Comparison of ENCODE assay signal across 8 cellular contexts in genomic region chr1:37691497-37692077, GRCh38. TPM values are rescaled to one million over a fixed set of nuclear protein-coding genes. Genes with fewer than 3 reads are reported as not detected.
A peak's percentile ranks its signal among the peaks of the same experiment; 100 is the strongest.
DNase-seq lines count a peak whose midpoint lies in the region; ATAC-seq, FAIRE-seq and TF ChIP-seq lines count a peak whose summit lies in the region.

No MANE protein-coding gene starts in this region.

- FAIRE-seq in astrocyte (lab: Jason Lieb, UNC), result no peak

- H3K27ac Mint-ChIP-seq in astrocyte (ENCODE audit: unreplicated experiment), result peak overlapping the region; percentile 85

- H3K27me3 Mint-ChIP-seq in astrocyte (ENCODE audit: low read depth, unreplicated experiment), result no peaks in the 10 kb centered on the region

- H3K4me2 ChIP-seq in OCI-LY3 (ENCODE audit: low read length) (peak overlapping the region; percentile 99), astrocyte (ENCODE audit: low read length) (peak overlapping the region; percentile 87), skeletal muscle satellite cell (ENCODE audit: low read length) (peak overlapping the region; percentile 92)

- H3K36me3 ChIP-seq in OCI-LY3 (replicated peaks; ENCODE audit: low read depth, low read length) (peaks cover 20% of the 10 kb centered on the region), astrocyte (ENCODE audit: insufficient read depth, low read length) (peaks cover 10% of the 10 kb centered on the region), skeletal muscle satellite cell (ENCODE audit: insufficient read depth, low read length) (peaks cover 13% of the 10 kb centered on the region)

- H3K36me3 Mint-ChIP-seq in astrocyte (ENCODE audit: low read depth, unreplicated experiment), result peaks cover 2% of the 10 kb centered on the region

- peak overlapping the region; percentile 97 for H3K4me3 ChIP-seq in OCI-LY3 (ENCODE audit: low read length)
- peak overlapping the region; percentile 86 for H3K4me3 ChIP-seq in astrocyte (ENCODE audit: insufficient read depth, low read depth, low read length)
- peak overlapping the region; percentile 64 for H3K4me3 ChIP-seq in iPS-11a (ENCODE audit: low read depth, low read length)
- H3K4me3 ChIP-seq in skeletal muscle satellite cell (ENCODE audit: low read length), result peak overlapping the region; percentile 87

- ATAC-seq in HG02623 (IDR thresholded peaks at IDR 0.05; ENCODE audit: unreplicated experiment), result peak; percentile 9
- ATAC-seq in HG03378 (IDR thresholded peaks at IDR 0.05; ENCODE audit: unreplicated experiment), result no peak

- H3K9me3 ChIP-seq in OCI-LY3 (ENCODE audit: insufficient read depth, low read length) (no peaks in the 10 kb centered on the region), astrocyte (ENCODE audit: insufficient read depth, low read depth, low read length) (no peaks in the 10 kb centered on the region), skeletal muscle satellite cell (replicated peaks; ENCODE audit: low read length) (no peaks in the 10 kb centered on the region)

- H3K79me2 ChIP-seq in OCI-LY3 (ENCODE audit: low read length) (peaks cover 71% of the 10 kb centered on the region), astrocyte (ENCODE audit: insufficient read depth, low read length) (peaks cover 71% of the 10 kb centered on the region)

- H3K9ac ChIP-seq in OCI-LY3 (ENCODE audit: low read length) (peak overlapping the region; percentile 89), astrocyte (ENCODE audit: low read length) (peak overlapping the region; percentile 85), skeletal muscle satellite cell (ENCODE audit: low read depth, low read length) (peak overlapping the region; percentile 84)

- H3K4me1 ChIP-seq in OCI-LY3 (ENCODE audit: low read length) (peaks cover 7% of the 10 kb centered on the region), astrocyte (ENCODE audit: insufficient read depth, low read length) (peaks cover 20% of the 10 kb centered on the region), skeletal muscle satellite cell (ENCODE audit: control insufficient read depth, insufficient read depth, low read length) (peaks cover 20% of the 10 kb centered on the region)

- peak; percentile 44 for DNase-seq in GM03348 (ENCODE audit: low spot score)
- peak; percentile 12 for DNase-seq in astrocyte (ENCODE audit: low read depth)
- DNase-seq in epidermal melanocyte (ENCODE audit: insufficient read length, low spot score), result no peak

- peaks cover 12% of the 10 kb centered on the region for H3K4me1 Mint-ChIP-seq in astrocyte (ENCODE audit: low read depth, unreplicated experiment)

- TF ChIP-seq CTCF in OCI-LY3 (IDR thresholded peaks at IDR 0.05; ENCODE audit: low read depth, low read length) (no peak), astrocyte (IDR thresholded peaks at IDR 0.05; ENCODE audit: insufficient read depth, low read depth, low read length) (no peak)

- H2AFZ ChIP-seq in OCI-LY3 (ENCODE audit: low read depth, low read length) (peak overlapping the region; percentile 9; the same call in 1 of the 2 replicates), astrocyte (ENCODE audit: low read depth, low read length) (peak overlapping the region; percentile 93)

- H4K20me1 ChIP-seq in OCI-LY3 (ENCODE audit: insufficient read depth, low read length) (no peaks in the 10 kb centered on the region), astrocyte (ENCODE audit: insufficient read depth, low read length) (peaks cover 8% of the 10 kb centered on the region)

- H3K27me3 ChIP-seq in OCI-LY3 (ENCODE audit: low read depth, low read length), result no peaks in the 10 kb centered on the region
- no peaks in the 10 kb centered on the region for H3K27me3 ChIP-seq in astrocyte (ENCODE audit: insufficient read depth, low read length)
- H3K27me3 ChIP-seq in skeletal muscle satellite cell (ENCODE audit: control insufficient read depth, insufficient read depth, low read length), result no peaks in the 10 kb centered on the region

- H3K27ac ChIP-seq in OCI-LY3 (ENCODE audit: low read length) (peak overlapping the region; percentile 42), astrocyte (ENCODE audit: low read depth, low read length) (peak overlapping the region; percentile 51)

- H3K4me3 Mint-ChIP-seq in astrocyte (ENCODE audit: unreplicated experiment), result peak overlapping the region; percentile 96

- peaks cover 2% of the 10 kb centered on the region for H3K9me3 Mint-ChIP-seq in astrocyte (ENCODE audit: unreplicated experiment)

RNA-seq across cellular contexts. Expression of gene CDCA8, which starts 0.7 kb away (rescaled TPM):
- 4.2 and 5.5 TPM in 2 replicates for total RNA-seq in astrocyte
- total RNA-seq in skeletal muscle satellite cell (2012; rRNA removed), result 6.6 and 9.2 TPM in 2 replicates

RNA-seq across cellular contexts. Expression of gene RSPO1, which starts 56.9 kb away (rescaled TPM):
- total RNA-seq in astrocyte, result not detected in 2 replicates
- total RNA-seq in skeletal muscle satellite cell (2012; rRNA removed), result not detected in 2 replicates
